In genomic region chr21:15283138-15283537, GRCh38 we compare ENCODE assay signal across 21 cellular contexts.
"Had no signal": no experiment of that assay in that cellular context is flagged by ENCODE, and none has a peak within 500 bp of the region (broad histone marks: within the 10 kb centered on the region; RNA-seq: fewer than 3 reads in every experiment).

No MANE protein-coding gene starts in this region.

- H3K4me3 ChIP-seq: SJSA1, SK-N-MC had no signal

- FAIRE-seq: HTR-8/SVneo had no signal

- H3K9me3 ChIP-seq: SJSA1 had no signal

- DNase-seq: Karpas-422; KG1; MM.1S; NCI-H1436; NCI-H187; NCI-H2081 treated with DMSO at 0.1 percent for 48 hours; NCI-H2171 treated with DMSO at 0.1 percent for 48 hours; NCI-H345; NCI-H446 treated with DMSO at 0.1 percent for 48 hours; NCI-H526; NCI-H82; NK-92 treated with Interleukin-12 subunit alpha and Interleukin-12 subunit beta, amount 100 ng/mL, for 24 hours; OCI-M1; Right ventricle myocardium superior; RPMI8226; SIG-M5; T-helper 1 cell had no signal

- H3K4me1 ChIP-seq: SJSA1 had no signal

- H3K27ac ChIP-seq: HL-60, SJSA1, SK-N-MC had no signal

- H3K36me3 ChIP-seq: SJSA1 had no signal

- H3K27me3 ChIP-seq: SJSA1 had no signal
